In genomic region chr17:35341465-35341992, GRCh38 we compare ENCODE assay signal across 15 cellular contexts. TPM values are rescaled to one million over a fixed set of nuclear protein-coding genes. Genes with fewer than 3 reads are reported as not detected.
DNase-seq lines count a peak whose midpoint lies in the region; ATAC-seq and TF ChIP-seq lines count a peak whose summit lies in the region.
"Had no signal": no experiment of that assay in that cellular context is flagged by ENCODE, and none has a peak within 500 bp of the region (broad histone marks: within the 10 kb centered on the region; RNA-seq: fewer than 3 reads in every experiment).

No MANE protein-coding gene starts in this region.

- peak overlapping the region; percentile 63 for H3K27ac Mint-ChIP-seq in stimulated activated naive CD8-positive, alpha-beta T cell treated with anti-CD3 and anti-CD28 coated beads, Interleukin-15, Interleukin-2, amounts not matched to agents 100 ng/mL and 50 ng/mL, for 24 hours
- H3K27ac Mint-ChIP-seq in activated T-helper 17 cell treated with anti-CD3 and anti-CD28 coated beads, Interleukin-2, amount 50 U/mL, for 72 hours, result peak overlapping the region; percentile 49
- no peak overlapping the region for H3K27ac Mint-ChIP-seq in mesothelial cell of epicardium

- H3K4me1 Mint-ChIP-seq in stimulated activated naive CD8-positive, alpha-beta T cell treated with anti-CD3 and anti-CD28 coated beads, Interleukin-15, Interleukin-2, amounts not matched to agents 100 ng/mL and 50 ng/mL, for 24 hours (ENCODE audit: low read depth), result peaks cover 34% of the 10 kb centered on the region
- peaks cover 23% of the 10 kb centered on the region for H3K4me1 Mint-ChIP-seq in activated T-helper 17 cell treated with anti-CD3 and anti-CD28 coated beads, Interleukin-2, amount 50 U/mL, for 72 hours
- H3K4me1 Mint-ChIP-seq in mesothelial cell of epicardium, result peaks cover 6% of the 10 kb centered on the region

- no peaks in the 10 kb centered on the region for H3K9me3 Mint-ChIP-seq in stimulated activated naive CD8-positive, alpha-beta T cell treated with anti-CD3 and anti-CD28 coated beads, Interleukin-15, Interleukin-2, amounts not matched to agents 100 ng/mL and 50 ng/mL, for 24 hours
- peaks cover 3% of the 10 kb centered on the region for H3K9me3 Mint-ChIP-seq in activated T-helper 17 cell treated with anti-CD3 and anti-CD28 coated beads, Interleukin-2, amount 50 U/mL, for 72 hours
- peaks cover 15% of the 10 kb centered on the region for H3K9me3 Mint-ChIP-seq in mesothelial cell of epicardium

- no peak for ATAC-seq in stimulated activated naive CD8-positive, alpha-beta T cell treated with anti-CD3 and anti-CD28 coated beads, Interleukin-15, Interleukin-2, amounts not matched to agents 100 U/mL and 50 U/mL, for 24 hours
- ATAC-seq in activated T-helper 17 cell treated with anti-CD3 and anti-CD28 coated beads, Interleukin-2, amount 50 U/mL, for 72 hours (replicated peaks), result no peak
- no peak for ATAC-seq in GM19395 (IDR thresholded peaks at IDR 0.05; ENCODE audit: unreplicated experiment)
- ATAC-seq: psoas muscle had no signal

- no peak for DNase-seq in stimulated activated naive CD8-positive, alpha-beta T cell treated with anti-CD3 and anti-CD28 coated beads, Interleukin-15, Interleukin-2, amounts not matched to agents 100 U/mL and 50 U/mL, for 24 hours
- DNase-seq in NOMO-1 treated with DMSO at 0.1 percent for 48 hours (lab: John Stamatoyannopoulos, UW; ENCODE audit: unreplicated experiment) (peak; percentile 86), SW480 (ENCODE audit: low spot score) (no peak), mesothelial cell of epicardium (ENCODE audit: low spot score in 2 of 2, unreplicated experiment in 2 of 2) (no peak), NCI-H510A (lab: John Stamatoyannopoulos, UW) (no peak)
- DNase-seq: GF-D8; midbrain; NCI-H446; psoas muscle; stimulated activated CD4-positive, alpha-beta T cell treated with anti-CD3 and anti-CD28 coated beads, Interleukin-2, amount 100 ng/mL, for 24 hours; stimulated activated naive CD4-positive, alpha-beta T cell treated with Interleukin-2 at 50 U/mL for 16 hours had no signal

- TF ChIP-seq CTCF in mesothelial cell of epicardium (IDR thresholded peaks at IDR 0.05; ENCODE audit: unreplicated experiment), result no peak

- H3K36me3 Mint-ChIP-seq in stimulated activated naive CD8-positive, alpha-beta T cell treated with anti-CD3 and anti-CD28 coated beads, Interleukin-15, Interleukin-2, amounts not matched to agents 100 ng/mL and 50 ng/mL, for 24 hours (ENCODE audit: low read depth), result no peaks in the 10 kb centered on the region
- no peaks in the 10 kb centered on the region for H3K36me3 Mint-ChIP-seq in activated T-helper 17 cell treated with anti-CD3 and anti-CD28 coated beads, Interleukin-2, amount 50 U/mL, for 72 hours (ENCODE audit: low read depth)
- no peaks in the 10 kb centered on the region for H3K36me3 Mint-ChIP-seq in mesothelial cell of epicardium

- peak overlapping the region; percentile 55 for H3K4me3 Mint-ChIP-seq in stimulated activated naive CD8-positive, alpha-beta T cell treated with anti-CD3 and anti-CD28 coated beads, Interleukin-15, Interleukin-2, amounts not matched to agents 100 ng/mL and 50 ng/mL, for 24 hours
- H3K4me3 Mint-ChIP-seq in activated T-helper 17 cell treated with anti-CD3 and anti-CD28 coated beads, Interleukin-2, amount 50 U/mL, for 72 hours, result peak overlapping the region; percentile 57
- no peak overlapping the region for H3K4me3 Mint-ChIP-seq in mesothelial cell of epicardium

- H3K27me3 Mint-ChIP-seq in stimulated activated naive CD8-positive, alpha-beta T cell treated with anti-CD3 and anti-CD28 coated beads, Interleukin-15, Interleukin-2, amounts not matched to agents 100 ng/mL and 50 ng/mL, for 24 hours, result peaks cover 11% of the 10 kb centered on the region
- no peaks in the 10 kb centered on the region for H3K27me3 Mint-ChIP-seq in activated T-helper 17 cell treated with anti-CD3 and anti-CD28 coated beads, Interleukin-2, amount 50 U/mL, for 72 hours
- peaks cover 68% of the 10 kb centered on the region for H3K27me3 Mint-ChIP-seq in mesothelial cell of epicardium (ENCODE audit: low read depth)

RNA-seq across cellular contexts. Expression of gene SLFN11, which starts 31.9 kb away (rescaled TPM):
- 100 to 1,000 TPM in 1 of 2 donors, 10 to 100 TPM in 1; 77.5 to 112 TPM for total RNA-seq in activated T-helper 17 cell treated with anti-CD3 and anti-CD28 coated beads, Interleukin-2, amount 50 U/mL, for 72 hours
- total RNA-seq in mesothelial cell of epicardium, result 34.1 to 37.7 TPM (median 36.9 TPM) in 3 replicates
- total RNA-seq: SK-MEL-5 had no signal
